In genomic region chr5:75236322-75237316, GRCh38 we compare ENCODE assay signal across 8 cellular contexts. TPM values are rescaled to one million over a fixed set of nuclear protein-coding genes. Genes with fewer than 3 reads are reported as not detected.
DNase-seq lines count a peak whose midpoint lies in the region; ATAC-seq and TF ChIP-seq lines count a peak whose summit lies in the region.

TSS of gene ANKRD31 (minus strand) at chr5:75236878. CDS start at chr5:75236686, 192 bp downstream.

- H3K4me3 ChIP-seq in Caco-2 (ENCODE audit: low read depth, low read length): peak within 1 kb of the TSS; percentile 91

- TSS peak; percentile 89 for BruUV-seq in Caco-2 (replicated peaks; lab: Mats Ljungman, UMichigan)

- H3K36me3 Mint-ChIP-seq in Caco-2 (ENCODE audit: insufficient read depth, unreplicated experiment) (no peaks in the 10 kb centered on the region), endothelial cell (ENCODE audit: low read depth, unreplicated experiment) (no peaks in the 10 kb centered on the region)

- DNase-seq in Caco-2 (peak; percentile 72 to 90), HS-27A (ENCODE audit: low read depth) (peak; percentile 19), NOMO-1 (lab: John Stamatoyannopoulos, UW; ENCODE audit: unreplicated experiment in 2 of 2) (peak; percentile 62 to 81), endothelial cell (ENCODE audit: low spot score) (peak; percentile 83), midbrain (lab: John Stamatoyannopoulos, UW) (peak; percentile 88)
- DNase-seq in activated CD8-positive, alpha-beta memory T cell treated with anti-CD3 and anti-CD28 coated beads, Interleukin-2, amount 50 U/mL, for 24 hours (ENCODE audit: extremely low read depth): peak; percentile 66
- DNase-seq in stimulated activated CD8-positive, alpha-beta memory T cell treated with anti-CD3 and anti-CD28 coated beads, Interleukin-15, amount 100 ng/mL, for 48 hours (ENCODE audit: low read depth in 2 of 2): peak; percentile 79 to 84

- no peaks in the 10 kb centered on the region for H3K27me3 Mint-ChIP-seq in Caco-2 (ENCODE audit: insufficient read depth, unreplicated experiment)
- H3K27me3 Mint-ChIP-seq in endothelial cell (ENCODE audit: unreplicated experiment): peaks cover 1% of the 10 kb centered on the region

- intact Hi-C loops in Caco-2 (cut with micrococcal nuclease; ENCODE audit: unreplicated experiment): loop anchor here (1.0 to 10.0 kb wide), 5 partner anchors 24 to 182 kb away; partner anchors contain the start of gene GCNT4

- H3K4me1 Mint-ChIP-seq in Caco-2 (ENCODE audit: low read depth, unreplicated experiment) (peaks cover 8% of the 10 kb centered on the region), endothelial cell (ENCODE audit: unreplicated experiment) (no peaks in the 10 kb centered on the region)

- H3K4me3 Mint-ChIP-seq in Caco-2 (ENCODE audit: unreplicated experiment) (peak within 1 kb of the TSS; percentile 80), endothelial cell (ENCODE audit: unreplicated experiment) (peak within 1 kb of the TSS; percentile 88)

- H3K27me3 ChIP-seq in Caco-2 (replicated peaks; ENCODE audit: control insufficient read depth, insufficient read depth, low read length): no peaks in the 10 kb centered on the region

- peak; percentile 98 for ATAC-seq in GM19467 (IDR thresholded peaks at IDR 0.05; ENCODE audit: unreplicated experiment)

- no peaks in the 10 kb centered on the region for H3K9me3 Mint-ChIP-seq in Caco-2 (ENCODE audit: unreplicated experiment)
- H3K9me3 Mint-ChIP-seq in endothelial cell (ENCODE audit: unreplicated experiment): no peaks in the 10 kb centered on the region

- H3K9me3 ChIP-seq in Caco-2: no peaks in the 10 kb centered on the region

- CTCF ChIA-PET in Caco-2 (lab: Charles Lee): interaction anchor here (0.6 to 2.5 kb wide), 18 partner anchors 12 to 669 kb away, joined by 3 to 40 read pairs (median 4); partner anchors contain the start of genes ENC1 and HMGCR

- TF ChIP-seq CTCF in Caco-2 (IDR thresholded peaks at IDR 0.05; ENCODE audit: insufficient read depth in 1 of 2, low read depth in 1 of 2, low read length in 1 of 2, severe bottlenecking in 1 of 2, unreplicated experiment in 1 of 2) (peak; percentile 38 to 86), endothelial cell (IDR thresholded peaks at IDR 0.05; ENCODE audit: unreplicated experiment) (peak; percentile 76)

- H3K36me3 ChIP-seq in Caco-2 (ENCODE audit: control insufficient read depth, insufficient read depth, low read length): no peaks in the 10 kb centered on the region

- POLR2A ChIA-PET in Caco-2 (lab: Charles Lee): interaction anchor here (0.6 to 2.4 kb wide), 5 partner anchors 24 to 1303 kb away, joined by 3 to 19 read pairs (median 3); partner anchors contain the start of gene HMGCR

- H3K27ac Mint-ChIP-seq in Caco-2 (ENCODE audit: unreplicated experiment) (peak within 1 kb of the TSS; percentile 82), endothelial cell (ENCODE audit: unreplicated experiment) (no peak within 1 kb of the TSS)

- H3K4me1 ChIP-seq in Caco-2: peaks cover 24% of the 10 kb centered on the region

RNA-seq across cellular contexts. Expression of gene ANKRD31, which starts in this region (rescaled TPM):
- total RNA-seq in Caco-2 (2022) (0.66 and 0.79 TPM in 2 replicates), endothelial cell (ENCODE audit: unreplicated experiment) (0.05 TPM)

Comparison
In these comparisons a context has a peak if more than half of its experiments do, and no peak if none do; other contexts are left out.
1. Peak in every context shown above with its lines: DNase-seq, ATAC-seq and H3K4me3 ChIP-seq.
2. Peak in DNase-seq and H3K4me3 ChIP-seq in Caco-2; RNA of the gene not detected or under 1 TPM.
3. Peak in DNase-seq in endothelial cell; RNA of the gene not detected or under 1 TPM.
4. DNase-seq: peak in every context shown above with its lines; median percentile 88 in midbrain; 83 in endothelial cell; 82 in stimulated activated CD8-positive, alpha-beta memory T cell treated with anti-CD3 and anti-CD28 coated beads, Interleukin-15, amount 100 ng/mL, for 48 hours; 81 in Caco-2; 72 in NOMO-1; 66 in activated CD8-positive, alpha-beta memory T cell treated with anti-CD3 and anti-CD28 coated beads, Interleukin-2, amount 50 U/mL, for 24 hours; 19 in HS-27A.